In the genomic region with DNA sequence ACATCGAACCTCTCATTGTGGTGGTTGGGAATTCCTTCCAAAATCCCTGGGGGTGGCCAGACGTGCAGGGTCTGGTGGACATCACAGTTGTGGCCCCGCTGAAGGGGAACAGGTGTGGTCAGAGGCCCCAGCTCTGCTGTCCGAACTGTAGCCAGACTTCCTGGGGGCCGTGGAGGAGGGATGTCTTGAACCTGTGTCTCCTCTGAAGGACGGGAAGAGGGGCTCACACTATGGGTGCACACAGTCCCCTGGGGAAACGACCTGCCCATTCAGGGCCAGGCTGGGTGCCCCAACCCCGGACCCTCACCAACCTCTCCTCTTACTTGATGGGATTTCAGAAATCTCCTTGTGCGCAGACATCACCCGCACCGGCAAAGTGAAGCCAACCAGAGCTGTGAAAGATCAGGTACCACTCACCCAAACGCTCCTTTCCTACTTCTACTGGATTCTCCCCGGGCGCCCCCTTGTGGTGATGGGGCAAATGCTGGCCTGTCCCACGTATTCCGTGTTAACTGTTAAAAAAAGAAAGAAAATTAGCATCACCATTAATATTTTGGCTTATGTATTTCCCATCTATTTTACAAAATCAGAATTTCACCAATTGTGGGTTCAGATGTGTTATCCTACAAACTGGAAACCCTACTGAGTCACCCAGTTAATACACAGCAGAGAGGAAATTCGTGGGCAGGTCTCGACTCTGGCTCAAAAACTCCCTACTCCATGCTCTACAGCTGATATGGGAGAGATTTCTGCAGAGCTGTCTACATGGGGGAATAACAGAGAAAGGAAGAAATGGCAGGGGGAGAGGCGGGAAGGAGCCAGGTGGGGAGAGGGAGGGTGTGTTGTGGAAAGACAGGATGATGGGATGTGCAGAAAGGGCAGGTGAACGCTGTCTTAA, we compare ENCODE assay signal across 9 cellular contexts. TPM values are rescaled to one million over a fixed set of nuclear protein-coding genes. Genes with fewer than 3 reads are reported as not detected.
DNase-seq lines count a peak whose midpoint lies in the region; ATAC-seq and TF ChIP-seq lines count a peak whose summit lies in the region.
"Had no signal": no experiment of that assay in that cellular context is flagged by ENCODE, and none has a peak within 500 bp of the region (broad histone marks: within the 10 kb centered on the region; RNA-seq: fewer than 3 reads in every experiment).

No MANE protein-coding gene starts in this region.

- H3K9ac ChIP-seq in PC-3 (ENCODE audit: low read length) = no peak overlapping the region

- DNase-seq in CMK (ENCODE audit: low read depth) (peak; percentile 33), HT-29 (ENCODE audit: low spot score) (peak; percentile 89), PC-3 (peak; percentile 79), foreskin fibroblast (peak; percentile 36 to 79), osteoblast (ENCODE audit: insufficient read length, low spot score, missing footprints) (peak; percentile 92), tibial nerve (ENCODE audit: low spot score in 2 of 2) (peak; percentile 28 to 45)
- peak; percentile 70 to 76 for DNase-seq in activated T-cell treated with anti-CD3 and anti-CD28 coated beads, Interleukin-2, amount 50 U/mL, for 72 hours

- H3K4me3 ChIP-seq in PC-3 (ENCODE audit: low read length) (no peak overlapping the region), foreskin fibroblast (ENCODE audit: low read depth in 1 of 2, low read length in 2 of 2) (no peak overlapping the region), osteoblast (ENCODE audit: insufficient read depth, low read length) (no peak overlapping the region), tibial nerve (no peak overlapping the region)

- TF ChIP-seq EP300 in tibial nerve (IDR thresholded peaks at IDR 0.05) = no peak

- H3K27me3 Mint-ChIP-seq in activated T-cell treated with anti-CD3 and anti-CD28 coated beads, Interleukin-2, amount 50 U/mL, for 72 hours (ENCODE audit: low read depth) = peaks cover 12% of the 10 kb centered on the region

- H3K79me2 ChIP-seq in PC-3 (ENCODE audit: low read length) (no peaks in the 10 kb centered on the region), osteoblast (ENCODE audit: insufficient read depth, low read length) (no peaks in the 10 kb centered on the region)

- H3K4me1 ChIP-seq in PC-3 (ENCODE audit: insufficient read depth, low read length) (peaks cover 4% of the 10 kb centered on the region; the same call in 1 of the 2 replicates), osteoblast (ENCODE audit: insufficient read depth, low read length) (no peaks in the 10 kb centered on the region), tibial nerve (no peaks in the 10 kb centered on the region)

- no TSS peak for BruUV-seq in PC-3 (replicated peaks; lab: Mats Ljungman, UMichigan)

- no peak for TF ChIP-seq POLR2A in tibial nerve (IDR thresholded peaks at IDR 0.05)

- H2AFZ ChIP-seq in PC-3 (ENCODE audit: low read length) (no peak overlapping the region), osteoblast (ENCODE audit: low read length) (no peak overlapping the region)

- H3K36me3 Mint-ChIP-seq in activated T-cell treated with anti-CD3 and anti-CD28 coated beads, Interleukin-2, amount 50 U/mL, for 72 hours (ENCODE audit: insufficient read depth in 2 of 2) = no peaks in the 10 kb centered on the region

- H3K9me3 ChIP-seq in PC-3 (ENCODE audit: low read length) (no peaks in the 10 kb centered on the region), osteoblast (ENCODE audit: low read depth, low read length) (no peaks in the 10 kb centered on the region), tibial nerve (peaks cover 0 to 11% (median 0%) of the 10 kb centered on the region in 4 donors)

- no peak overlapping the region for H3K27ac Mint-ChIP-seq in activated T-cell treated with anti-CD3 and anti-CD28 coated beads, Interleukin-2, amount 50 U/mL, for 72 hours
- H3K27ac Mint-ChIP-seq: IgD-negative memory B cell had no signal

- H3K4me1 Mint-ChIP-seq in activated T-cell treated with anti-CD3 and anti-CD28 coated beads, Interleukin-2, amount 50 U/mL, for 72 hours (ENCODE audit: low read depth) = peaks cover 6% of the 10 kb centered on the region

- 26 to 27% methylated on average over 17 to 20 of the region's 20 CpGs for WGBS in tibial nerve, 2 donors

- TF ChIP-seq CTCF in PC-3 (conservative IDR thresholded peaks at IDR 0.05; ENCODE audit: low read depth, low read length) = peak; percentile 95
- peak; percentile 98 for TF ChIP-seq CTCF in foreskin fibroblast (IDR thresholded peaks at IDR 0.05; ENCODE audit: low read depth, low read length)
- TF ChIP-seq CTCF in osteoblast (IDR thresholded peaks at IDR 0.05; ENCODE audit: extremely low read depth, low read depth, low read length) = peak; percentile 95
- peak; percentile 44 to 75 (median 54) for TF ChIP-seq CTCF in tibial nerve (IDR thresholded peaks at IDR 0.05)

- no peak overlapping the region for H3K4me3 Mint-ChIP-seq in activated T-cell treated with anti-CD3 and anti-CD28 coated beads, Interleukin-2, amount 50 U/mL, for 72 hours
- H3K4me3 Mint-ChIP-seq: IgD-negative memory B cell had no signal

- H3F3A ChIP-seq in PC-3 (ENCODE audit: low read length, unreplicated experiment) = no peaks in the 10 kb centered on the region

- no peaks in the 10 kb centered on the region for H4K20me1 ChIP-seq in PC-3 (ENCODE audit: low read length)
- H4K20me1 ChIP-seq in osteoblast (ENCODE audit: insufficient read depth, low read length) = no peaks in the 10 kb centered on the region

- peak; percentile 94 for ATAC-seq in PC-3
- ATAC-seq in activated T-cell treated with anti-CD3 and anti-CD28 coated beads, Interleukin-2, amount 50 U/mL, for 72 hours (replicated peaks in 1 of 2) = peak in 1 of 2 donors; percentile 47
- no peak for ATAC-seq in HG02798 (IDR thresholded peaks at IDR 0.05; ENCODE audit: poor library complexity, unreplicated experiment)

- H3K4me2 ChIP-seq in PC-3 (ENCODE audit: low read length) (no peak overlapping the region), osteoblast (ENCODE audit: insufficient read depth, low read length) (no peak overlapping the region)

- H3K9me2 ChIP-seq in PC-3 (replicated peaks; ENCODE audit: low read length) = no peaks in the 10 kb centered on the region

- CTCF ChIA-PET in PC-3 (lab: Charles Lee) = interaction anchor here (0.6 to 1.0 kb wide), 4 partner anchors 60 to 211 kb away, joined by 3 to 4 read pairs (median 4); a partner anchor contains a TSS

- POLR2A ChIA-PET in PC-3 (lab: Charles Lee; ENCODE audit: unreplicated experiment) = no interaction called here

- H3K27ac ChIP-seq in PC-3 (ENCODE audit: low read length) (no peak overlapping the region), osteoblast (ENCODE audit: low read depth, low read length) (no peak overlapping the region), tibial nerve (no peak overlapping the region)

- intact Hi-C loops in PC-3 (cut with micrococcal nuclease) = loop anchor here (1.0 to 5.0 kb wide), 3 partner anchors 49 to 211 kb away; no protein-coding TSS in a partner anchor

- H3K9me3 Mint-ChIP-seq in activated T-cell treated with anti-CD3 and anti-CD28 coated beads, Interleukin-2, amount 50 U/mL, for 72 hours = no peaks in the 10 kb centered on the region

- H3K36me3 ChIP-seq in PC-3 (ENCODE audit: low read depth, low read length) = no peaks in the 10 kb centered on the region
- H3K36me3 ChIP-seq in osteoblast (ENCODE audit: insufficient read depth, low read length) = no peaks in the 10 kb centered on the region
- no peaks in the 10 kb centered on the region for H3K36me3 ChIP-seq in tibial nerve

- no peaks in the 10 kb centered on the region for H3K27me3 ChIP-seq in PC-3 (ENCODE audit: low read length)
- peaks cover 13% of the 10 kb centered on the region for H3K27me3 ChIP-seq in osteoblast (ENCODE audit: insufficient read depth, low read length)
- H3K27me3 ChIP-seq in tibial nerve = peaks cover 0 to 3% of the 10 kb centered on the region in 2 donors

RNA-seq across cellular contexts. Expression of a gene that starts 28.1 kb away (rescaled TPM):
- total RNA-seq in HT-29 (2014; rRNA removed; shearing (Covaris generic)) = not detected in 2 replicates
- 0.04 and 0.92 TPM in 2 replicates for total RNA-seq in PC-3 (2014; rRNA removed)
- 1 to 10 TPM in 1 of 2 donors, under 1 TPM in 1; 0.79 to 1.9 TPM for total RNA-seq in activated T-cell treated with anti-CD3 and anti-CD28 coated beads, Interleukin-2, amount 50 U/mL, for 72 hours
- total RNA-seq in osteoblast = not detected in 2 replicates
- total RNA-seq in tibial nerve = not detected

RNA-seq across cellular contexts. Expression of a gene that starts 35.9 kb away (rescaled TPM):
- not detected in 2 replicates for total RNA-seq in HT-29 (2014; rRNA removed; shearing (Covaris generic))
- total RNA-seq in PC-3 (2014; rRNA removed) (not detected in 2 replicates), osteoblast (not detected in 2 replicates), tibial nerve (not detected)
- total RNA-seq in activated T-cell treated with anti-CD3 and anti-CD28 coated beads, Interleukin-2, amount 50 U/mL, for 72 hours = not detected

Comparison
In these comparisons a context has a peak if more than half of its experiments do, and no peak if none do; other contexts are left out.
1. DNase-seq: peak in every context shown above with its lines; median percentile 92 in osteoblast; 89 in HT-29; 79 in PC-3; 73 in activated T-cell treated with anti-CD3 and anti-CD28 coated beads, Interleukin-2, amount 50 U/mL, for 72 hours; 58 in foreskin fibroblast; 36 in tibial nerve; 33 in CMK.